ENCODE assay signal across 1 cellular context in the genomic region with DNA sequence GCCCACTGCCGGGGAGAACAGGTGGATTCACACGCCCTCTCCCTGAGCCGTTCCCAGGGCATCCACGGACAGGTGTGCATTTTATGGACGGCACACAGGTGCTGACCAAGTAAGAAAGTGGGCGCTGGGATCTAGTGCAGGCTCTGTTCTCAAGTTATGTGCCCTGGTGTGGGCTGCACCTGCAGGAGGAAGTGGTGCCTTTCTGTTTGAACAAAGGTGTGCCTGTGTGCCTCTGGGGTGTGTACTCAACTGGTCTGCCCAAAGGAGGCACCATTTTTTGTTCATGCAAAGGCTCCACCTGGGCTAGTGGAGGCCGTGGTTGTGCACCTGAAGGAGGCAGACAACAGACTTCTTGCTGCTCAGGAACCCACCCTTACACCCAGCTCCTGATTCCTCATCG.
TF ChIP-seq lines count a peak whose summit lies in the region.

No MANE protein-coding gene starts in this region.

TF ChIP-seq in IMR-90, 13 proteins besides CTCF, POLR2A, EP300 and RAD21:
- TF ChIP-seq USF2 (IDR thresholded peaks at IDR 0.05; ENCODE audit: low read depth, low read length) (no peak), NFE2L2 (IDR thresholded peaks at IDR 0.05; ENCODE audit: low read depth, low read length) (no peak), BHLHE40 (IDR thresholded peaks at IDR 0.05; ENCODE audit: low read depth, low read length) (no peak), MAFK (IDR thresholded peaks at IDR 0.05; ENCODE audit: low read depth, low read length) (no peak), MXI1 (IDR thresholded peaks at IDR 0.05; ENCODE audit: borderline replicate concordance, low read depth, low read length) (no peak), FOS (IDR thresholded peaks at IDR 0.05; ENCODE audit: low read depth, low read length) (no peak), CEBPB (IDR thresholded peaks at IDR 0.05; ENCODE audit: low read depth, low read length) (no peak), RFX5 (IDR thresholded peaks at IDR 0.05; ENCODE audit: low read depth, low read length) (no peak), MAZ (IDR thresholded peaks at IDR 0.05; ENCODE audit: borderline replicate concordance, low read depth, low read length) (no peak), SMC3 (IDR thresholded peaks at IDR 0.05; ENCODE audit: low read depth, low read length) (no peak), RCOR1 (IDR thresholded peaks at IDR 0.05; ENCODE audit: insufficient replicate concordance, low read length) (no peak), CHD1 (IDR thresholded peaks at IDR 0.05; ENCODE audit: low read depth, low read length) (no peak)
- TF ChIP-seq, protein P1, sequence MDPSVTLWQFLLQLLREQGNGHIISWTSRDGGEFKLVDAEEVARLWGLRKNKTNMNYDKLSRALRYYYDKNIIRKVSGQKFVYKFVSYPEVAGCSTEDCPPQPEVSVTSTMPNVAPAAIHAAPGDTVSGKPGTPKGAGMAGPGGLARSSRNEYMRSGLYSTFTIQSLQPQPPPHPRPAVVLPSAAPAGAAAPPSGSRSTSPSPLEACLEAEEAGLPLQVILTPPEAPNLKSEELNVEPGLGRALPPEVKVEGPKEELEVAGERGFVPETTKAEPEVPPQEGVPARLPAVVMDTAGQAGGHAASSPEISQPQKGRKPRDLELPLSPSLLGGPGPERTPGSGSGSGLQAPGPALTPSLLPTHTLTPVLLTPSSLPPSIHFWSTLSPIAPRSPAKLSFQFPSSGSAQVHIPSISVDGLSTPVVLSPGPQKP (IDR thresholded peaks at IDR 0.05; ENCODE audit: borderline replicate concordance, low read depth, low read length) = no peak
